In the genomic region with DNA sequence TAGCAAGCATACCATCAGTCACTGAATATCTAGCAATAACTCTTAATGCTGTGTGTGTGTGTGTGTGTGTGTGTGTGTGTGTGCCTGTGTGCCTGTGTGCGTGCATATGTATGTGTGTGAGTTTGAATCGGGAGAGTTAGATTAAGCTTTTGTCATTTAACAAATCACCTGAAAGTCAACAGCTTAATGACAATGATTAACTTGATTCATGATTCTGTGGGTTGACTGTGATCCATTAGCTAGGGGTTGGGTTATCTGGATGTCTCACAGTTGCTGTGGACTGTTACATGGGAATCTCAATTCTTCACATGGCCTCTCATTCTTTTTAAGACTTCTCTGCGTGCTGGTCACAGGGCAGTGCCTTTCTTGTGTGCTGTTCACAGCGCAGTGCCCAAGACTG, we compare ENCODE assay signal across 24 cellular contexts.
DNase-seq lines count a peak whose midpoint lies in the region; ATAC-seq and TF ChIP-seq lines count a peak whose summit lies in the region.
"Had no signal": no experiment of that assay in that cellular context is flagged by ENCODE, and none has a peak within 500 bp of the region (broad histone marks: within the 10 kb centered on the region; RNA-seq: fewer than 3 reads in every experiment).

No MANE protein-coding gene starts in this region.

- peaks cover 19% of the 10 kb centered on the region for H3K4me1 Mint-ChIP-seq in nephron progenitor cell
- H3K4me1 Mint-ChIP-seq: CD14-positive monocyte; CD8-positive, alpha-beta memory T cell had no signal

- no peaks in the 10 kb centered on the region for H3K9me3 Mint-ChIP-seq in nephron progenitor cell

- no peak overlapping the region for H3K4me3 Mint-ChIP-seq in nephron progenitor cell
- H3K4me3 Mint-ChIP-seq: CD14-positive monocyte; CD4-positive, alpha-beta T cell; CD8-positive, alpha-beta memory T cell had no signal

- peak overlapping the region; percentile 29 for H3K27ac Mint-ChIP-seq in nephron progenitor cell
- H3K27ac Mint-ChIP-seq: CD14-positive monocyte; CD4-positive, alpha-beta T cell; CD8-positive, alpha-beta memory T cell had no signal

- H3K27me3 Mint-ChIP-seq in nephron progenitor cell (ENCODE audit: low read depth, poor library complexity) = peaks cover 3% of the 10 kb centered on the region
- H3K27me3 Mint-ChIP-seq: CD4-positive, alpha-beta T cell; CD8-positive, alpha-beta memory T cell had no signal

- DNase-seq in NCI-H69 (lab: John Stamatoyannopoulos, UW) (peak; percentile 20), left kidney (ENCODE audit: low read depth, low spot score) (peak; percentile 56), nephron progenitor cell (no peak), renal cortical epithelial cell (ENCODE audit: low read depth) (peak; percentile 69), NCI-H345 (lab: John Stamatoyannopoulos, UW) (no peak), NCI-H187 treated with DMSO at 0.1 percent for 48 hours (lab: John Stamatoyannopoulos, UW) (no peak)
- DNase-seq in activated T-cell treated with anti-CD3 and anti-CD28 coated beads, Interleukin-2, amount 50 U/mL, for 48 hours = no peak
- DNase-seq: 8988T; ACHN; AML-193; BE2C; CD4-positive, alpha-beta T cell; CD8-positive, alpha-beta memory T cell; DMS 273 treated with DMSO at 0.1 percent for 48 hours; DMS79; EL; GDM1; GOT3; H7; HCEC 1CT had no signal

- TF ChIP-seq CTCF in nephron progenitor cell (IDR thresholded peaks at IDR 0.05) = no peak

- no peak for ATAC-seq in HG02588 (IDR thresholded peaks at IDR 0.05; ENCODE audit: unreplicated experiment)
- ATAC-seq: A549, GM12878 had no signal

- H3K36me3 Mint-ChIP-seq in nephron progenitor cell (ENCODE audit: low read depth) = no peaks in the 10 kb centered on the region
- H3K36me3 Mint-ChIP-seq: CD14-positive monocyte had no signal

Comparison
In these comparisons a context has a peak if more than half of its experiments do, and no peak if none do; other contexts are left out.
1. DNase-seq: peak in NCI-H69 (single experiment), left kidney (single experiment) and renal cortical epithelial cell (single experiment); none in nephron progenitor cell (single experiment), NCI-H345 (single experiment), NCI-H187 treated with DMSO at 0.1 percent for 48 hours (single experiment) and activated T-cell treated with anti-CD3 and anti-CD28 coated beads, Interleukin-2, amount 50 U/mL, for 48 hours (0 of 2).